22 cellular contexts compared by ENCODE assay signal in the genomic region with DNA sequence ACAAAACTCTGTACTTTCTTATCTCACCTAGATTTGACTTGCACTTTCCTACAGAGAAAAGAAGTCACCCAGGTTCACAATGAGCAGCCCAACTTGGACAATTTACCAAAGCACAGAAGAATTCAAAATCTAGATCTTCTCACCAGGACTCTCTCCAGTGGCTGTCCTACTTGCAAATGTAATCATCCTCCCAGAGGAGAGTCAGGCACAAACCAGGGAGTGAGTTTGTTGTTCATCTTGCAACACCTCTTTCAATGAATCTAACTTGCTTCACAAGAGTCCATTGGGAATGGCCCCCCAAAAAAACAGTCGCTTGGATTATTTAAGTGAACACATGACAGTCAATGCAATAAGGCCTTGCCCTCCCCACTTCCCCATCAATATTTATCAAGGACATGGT.
DNase-seq lines count a peak whose midpoint lies in the region; ATAC-seq, FAIRE-seq and TF ChIP-seq lines count a peak whose summit lies in the region.
"Had no signal": no experiment of that assay in that cellular context is flagged by ENCODE, and none has a peak within 500 bp of the region (broad histone marks: within the 10 kb centered on the region; RNA-seq: fewer than 3 reads in every experiment).

No MANE protein-coding gene starts in this region.

- H3K36me3 ChIP-seq in ACC112 (ENCODE audit: insufficient read depth, low read length) (no peaks in the 10 kb centered on the region), stomach (no peaks in the 10 kb centered on the region)

- no peak for DNase-seq in H54 (ENCODE audit: insufficient read length, low spot score)
- DNase-seq in left ventricle myocardium superior, result no peak
- DNase-seq in stomach, result no peak
- no peak for DNase-seq in SIG-M5 (lab: John Stamatoyannopoulos, UW)
- DNase-seq in GM20000 (ENCODE audit: low spot score), result no peak
- DNase-seq: C1 segment of cervical spinal cord; CD4-positive, alpha-beta memory T cell; COR-L47; DMS53; MV-4-11; NCI-H1105 treated with DMSO at 0.1 percent for 48 hours; NCI-H146; NCI-H1930; NCI-H446; NCI-H524 treated with DMSO at 0.1 percent for 48 hours; NCI-H774 had no signal

- peaks cover 17% of the 10 kb centered on the region for H3K4me1 ChIP-seq in ACC112 (ENCODE audit: control insufficient read depth, insufficient read depth, low read length, unreplicated experiment)
- H3K4me1 ChIP-seq in stomach, result no peaks in the 10 kb centered on the region

- H2AFZ ChIP-seq in ACC112 (ENCODE audit: low read length, unreplicated experiment), result no peak overlapping the region

- ATAC-seq in left ventricle myocardium superior (peak; percentile 61), GM19467 (IDR thresholded peaks at IDR 0.05; ENCODE audit: unreplicated experiment) (no peak)
- ATAC-seq: HepG2 had no signal

- no peaks in the 10 kb centered on the region for H3K9me3 ChIP-seq in stomach

- H3K27me3 ChIP-seq in ACC112 (ENCODE audit: insufficient read depth, low read length) (no peaks in the 10 kb centered on the region), stomach (no peaks in the 10 kb centered on the region)

- H3K79me2 ChIP-seq in ACC112 (ENCODE audit: control insufficient read depth, insufficient read depth, low read length, unreplicated experiment), result no peaks in the 10 kb centered on the region

- H3K4me3 ChIP-seq in ACC112 (ENCODE audit: low read depth, low read length) (no peak overlapping the region), stomach (no peak overlapping the region)

- no peak for TF ChIP-seq EP300 in stomach (IDR thresholded peaks at IDR 0.05)

- peak; percentile 27 for FAIRE-seq in H54 (lab: Jason Lieb, UNC)
- FAIRE-seq: A204.1, H1, HepG2, RCC 7860 had no signal

- WGBS in stomach, 5 donors, result 92 to 97% (median 96%) methylated on average over 1 of the region's 1 CpG

- intact Hi-C loops in left ventricle myocardium superior (cut with micrococcal nuclease), result no loop called here
- intact Hi-C loops in stomach (cut with DNase I; ENCODE audit: low total_unique reads), result no loop called here

- H3K27ac ChIP-seq in ACC112 (ENCODE audit: low read depth, low read length) (peak overlapping the region; percentile 59; the same call in 1 of the 2 replicates), stomach (peak overlapping the region in 3 of 5 donors; percentile 15 to 73 (median 38))

- TF ChIP-seq CTCF in stomach (IDR thresholded peaks at IDR 0.05), result no peak
- no peak for TF ChIP-seq CTCF in GM20000 (IDR thresholded peaks at IDR 0.05; ENCODE audit: extremely low read depth, missing control alignments)

- TF ChIP-seq POLR2A in H54 (IDR thresholded peaks at IDR 0.05; ENCODE audit: low read depth, low read length) (no peak), stomach (IDR thresholded peaks at IDR 0.05) (no peak)
